In genomic region chrX:111680988-111681779, GRCh38 we compare ENCODE assay signal across 8 cellular contexts.
DNase-seq lines count a peak whose midpoint lies in the region; ATAC-seq and FAIRE-seq lines count a peak whose summit lies in the region.

TSS of gene ALG13 (plus strand) at chrX:111681170. CDS start at chrX:111681219, 49 bp downstream.

- DNase-seq in AML-193 (lab: John Stamatoyannopoulos, UW) (peak; percentile 66 to 68), NCI-H446 (lab: John Stamatoyannopoulos, UW) (peak; percentile 78 to 93), cerebellar cortex (ENCODE audit: low spot score) (peak; percentile 86)
- peak; percentile 80 for DNase-seq in stimulated activated CD4-positive, alpha-beta T cell treated with anti-CD3 and anti-CD28 coated beads, Interleukin-12 subunit alpha, Interleukin-12 subunit beta, amount 100 ng/mL, for 4 hours

- peak; percentile 85 for FAIRE-seq in islet of Langerhans (lab: Jason Lieb, UNC)

- ATAC-seq in GM19035 (IDR thresholded peaks at IDR 0.05; ENCODE audit: unreplicated experiment) (peak; percentile 98), HG03354 (IDR thresholded peaks at IDR 0.05; ENCODE audit: poor library complexity, severe bottlenecking, unreplicated experiment) (peak; percentile 98)
- ATAC-seq in activated CD4-positive, CD25-positive, alpha-beta regulatory T cell treated with anti-CD3 and anti-CD28 coated beads, Interleukin-2, amount 50 U/mL, for 24 hours, result peak; percentile 93 to 94

Comparison
In these comparisons a context has a peak if more than half of its experiments do, and no peak if none do; other contexts are left out.
1. Peak in every context shown above with its lines: DNase-seq and ATAC-seq.